In genomic region chr2:101718993-101719571, GRCh38 we compare ENCODE assay signal across 9 cellular contexts. TPM values are rescaled to one million over a fixed set of nuclear protein-coding genes. Genes with fewer than 3 reads are reported as not detected.
A peak's percentile ranks its signal among the peaks of the same experiment; 100 is the strongest.
DNase-seq lines count a peak whose midpoint lies in the region; TF ChIP-seq lines count a peak whose summit lies in the region.
"Had no signal": no experiment of that assay in that cellular context is flagged by ENCODE, and none has a peak within 500 bp of the region (broad histone marks: within the 10 kb centered on the region; RNA-seq: fewer than 3 reads in every experiment).

No MANE protein-coding gene starts in this region.

- peak overlapping the region; percentile 24 for H3K4me3 ChIP-seq in SU-DHL-6 (ENCODE audit: insufficient read depth, low read length, poor library complexity, severe bottlenecking)
- no peak overlapping the region for H3K4me3 ChIP-seq in effector memory CD4-positive, alpha-beta T cell (ENCODE audit: insufficient read depth, low read depth, low read length, poor library complexity, severe bottlenecking)

- H2AK5ac ChIP-seq in H9 (ENCODE audit: insufficient read length, low read length), result no peak overlapping the region

- no peak overlapping the region for H4K8ac ChIP-seq in H9 (replicated peaks; ENCODE audit: insufficient read length, low read depth, low read length)

- H3K79me1 ChIP-seq in H9 (ENCODE audit: insufficient read depth, low read depth, low read length, poor library complexity, severe bottlenecking), result peaks cover 8% of the 10 kb centered on the region

- H2AFZ ChIP-seq in H9 (ENCODE audit: low read length) (no peak overlapping the region), SU-DHL-6 (ENCODE audit: low read depth, low read length, severe bottlenecking) (no peak overlapping the region)

- no peaks in the 10 kb centered on the region for H3K9me2 ChIP-seq in SU-DHL-6 (replicated peaks; ENCODE audit: insufficient read depth, low read length)

- H2BK15ac ChIP-seq in H9 (ENCODE audit: low read depth, low read length), result no peak overlapping the region

- H3K9me3 Mint-ChIP-seq in H9, result no peaks in the 10 kb centered on the region

- H3K27me3 ChIP-seq in H9 (ENCODE audit: insufficient read depth, low read length) (no peaks in the 10 kb centered on the region), SU-DHL-6 (ENCODE audit: low read length) (no peaks in the 10 kb centered on the region)
- H3K27me3 ChIP-seq in effector memory CD4-positive, alpha-beta T cell (replicated peaks; ENCODE audit: control insufficient read depth, insufficient read depth, low read length, poor library complexity, severe bottlenecking), result no peaks in the 10 kb centered on the region

- peaks cover 2% of the 10 kb centered on the region; the same call in 1 of the 2 replicates for H3K4me1 ChIP-seq in H9 (ENCODE audit: insufficient read depth, low read length)
- peaks cover 42% of the 10 kb centered on the region for H3K4me1 ChIP-seq in effector memory CD4-positive, alpha-beta T cell (ENCODE audit: control insufficient read depth, insufficient read depth, low read length, poor library complexity, severe bottlenecking)

- no peak overlapping the region for H4K5ac ChIP-seq in H9 (ENCODE audit: insufficient read length, low read depth, low read length)

- H3K27me3 Mint-ChIP-seq in H9 (ENCODE audit: low read depth), result no peaks in the 10 kb centered on the region
- H3K27me3 Mint-ChIP-seq: progenitor cell of endocrine pancreas had no signal

- H3K4me3 Mint-ChIP-seq in H9, result no peak overlapping the region

- H4K20me1 ChIP-seq in H9 (ENCODE audit: control insufficient read depth, insufficient read depth, insufficient read length) (no peaks in the 10 kb centered on the region), SU-DHL-6 (ENCODE audit: low read depth, low read length) (no peaks in the 10 kb centered on the region)

- no peak for DNase-seq in H9
- DNase-seq in effector memory CD4-positive, alpha-beta T cell, result no peak
- DNase-seq in stimulated activated CD8-positive, alpha-beta memory T cell treated with anti-CD3 and anti-CD28 coated beads, Interleukin-4, amount 100 ng/mL, for 48 hours, result peak; percentile 69
- DNase-seq in head of caudate nucleus, result no peak
- no peak for DNase-seq in substantia nigra (lab: John Stamatoyannopoulos, UW)
- no peak for DNase-seq in HuH-7.5 (ENCODE audit: low spot score)
- DNase-seq: NCI-H82 had no signal

- H3K36me3 Mint-ChIP-seq in H9 (ENCODE audit: insufficient read depth in 1 of 3, low read depth in 3 of 3), result peaks cover 0 to 3% (median 0%) of the 10 kb centered on the region in 3 experiments; a peak in 3 of 7 replicates

- no peak overlapping the region for H3K56ac ChIP-seq in H9 (ENCODE audit: insufficient read length, low read depth, low read length)

- H4K91ac ChIP-seq in H9 (ENCODE audit: insufficient read length, low read depth, low read length), result no peak overlapping the region

- no peak overlapping the region for H2BK12ac ChIP-seq in H9 (ENCODE audit: insufficient read length, low read depth, low read length)

- H3K79me2 ChIP-seq in H9 (ENCODE audit: insufficient read depth, low read length) (peaks cover 45% of the 10 kb centered on the region; the same call in 1 of the 2 replicates), SU-DHL-6 (ENCODE audit: insufficient read depth, low read length) (peaks cover 84% of the 10 kb centered on the region)

- H3K4ac ChIP-seq in H9 (ENCODE audit: low read depth, low read length), result no peak overlapping the region

- H3K36me3 ChIP-seq in SU-DHL-6 (ENCODE audit: low read length), result no peaks in the 10 kb centered on the region
- H3K36me3 ChIP-seq in effector memory CD4-positive, alpha-beta T cell (ENCODE audit: control insufficient read depth, insufficient read depth, low read length), result no peaks in the 10 kb centered on the region

- peaks cover 78% of the 10 kb centered on the region for H3F3A ChIP-seq in SU-DHL-6 (ENCODE audit: insufficient read depth)

- no peak overlapping the region for H2BK5ac ChIP-seq in H9 (ENCODE audit: insufficient read length, low read length)

- H3K9ac ChIP-seq in H9 (ENCODE audit: extremely low read depth, insufficient read length, low read length), result no peak overlapping the region
- H3K9ac ChIP-seq in SU-DHL-6 (ENCODE audit: low read length), result peak overlapping the region; percentile 54

- H3K27ac Mint-ChIP-seq in H9, result peak overlapping the region; percentile 28 to 84 (median 52); a peak in 4 of 7 replicates
- H3K27ac Mint-ChIP-seq: progenitor cell of endocrine pancreas had no signal

- no CpG with 5 or more reads among the region's 1 CpG for WGBS in H9 (ENCODE audit: extremely low coverage, insufficient read length, low lambda C conversion rate)

- H3K23me2 ChIP-seq in H9 (ENCODE audit: insufficient read length, low read depth, low read length, poor library complexity, severe bottlenecking), result no peaks in the 10 kb centered on the region

- H3K23ac ChIP-seq in H9 (ENCODE audit: insufficient read length, low read depth, low read length), result no peak overlapping the region

- no peak overlapping the region for H3T11ph ChIP-seq in H9 (ENCODE audit: low read length)

- TF ChIP-seq CTCF in H9 (conservative IDR thresholded peaks at IDR 0.05), result no peak
- TF ChIP-seq CTCF in SU-DHL-6 (IDR thresholded peaks at IDR 0.05; ENCODE audit: insufficient read depth, low read length, poor library complexity, severe bottlenecking), result no peak

- peaks cover 57 to 63% of the 10 kb centered on the region in 2 experiments for H3K4me1 Mint-ChIP-seq in H9

- H3K14ac ChIP-seq in H9 (ENCODE audit: insufficient read depth, low read length), result no peak overlapping the region

- H2BK120ac ChIP-seq in H9 (ENCODE audit: low read depth, low read length, poor library complexity, severe bottlenecking), result no peak overlapping the region

- no peak overlapping the region for H2BK20ac ChIP-seq in H9 (ENCODE audit: low read depth, low read length, poor library complexity, severe bottlenecking)

- H3K18ac ChIP-seq in H9 (ENCODE audit: insufficient read length, low read depth, low read length), result no peak overlapping the region

- H3K27ac ChIP-seq in H9 (ENCODE audit: insufficient read length, low read depth, low read length) (no peak overlapping the region), SU-DHL-6 (ENCODE audit: low read depth, low read length) (peak overlapping the region; percentile 93), substantia nigra (ENCODE audit: low read depth, low read length, poor library complexity, severe bottlenecking) (no peak overlapping the region)
- peak overlapping the region; percentile 54 for H3K27ac ChIP-seq in effector memory CD4-positive, alpha-beta T cell (ENCODE audit: insufficient read depth, low read length, poor library complexity, severe bottlenecking)

- no peaks in the 10 kb centered on the region for H3K9me3 ChIP-seq in H9 (ENCODE audit: control insufficient read depth, low read depth, low read length)
- H3K9me3 ChIP-seq in SU-DHL-6 (ENCODE audit: insufficient read depth, low read length), result no peaks in the 10 kb centered on the region
- no peaks in the 10 kb centered on the region for H3K9me3 ChIP-seq in effector memory CD4-positive, alpha-beta T cell (ENCODE audit: control insufficient read depth, low read length)

- intact Hi-C loops in head of caudate nucleus (cut with DNase I), result no loop called here

- H3K4me2 ChIP-seq in H9 (ENCODE audit: insufficient read depth, insufficient read length, low read length) (no peak overlapping the region), SU-DHL-6 (ENCODE audit: low read depth, low read length, poor library complexity, severe bottlenecking) (peak overlapping the region; percentile 77)

RNA-seq across cellular contexts. Expression of gene MAP4K4, which starts 21.6 kb away (rescaled TPM):
- 125 and 132 TPM in 2 replicates for total RNA-seq in H9 (2021)

Comparison
In these comparisons a context has a peak if more than half of its experiments do, and no peak if none do; other contexts are left out.
1. H3K27ac ChIP-seq: peak in SU-DHL-6 (single experiment) and effector memory CD4-positive, alpha-beta T cell (single experiment); none in H9 (single experiment) and substantia nigra (single experiment).